Comparison of ENCODE assay signal across 1 cellular context in the genomic region with DNA sequence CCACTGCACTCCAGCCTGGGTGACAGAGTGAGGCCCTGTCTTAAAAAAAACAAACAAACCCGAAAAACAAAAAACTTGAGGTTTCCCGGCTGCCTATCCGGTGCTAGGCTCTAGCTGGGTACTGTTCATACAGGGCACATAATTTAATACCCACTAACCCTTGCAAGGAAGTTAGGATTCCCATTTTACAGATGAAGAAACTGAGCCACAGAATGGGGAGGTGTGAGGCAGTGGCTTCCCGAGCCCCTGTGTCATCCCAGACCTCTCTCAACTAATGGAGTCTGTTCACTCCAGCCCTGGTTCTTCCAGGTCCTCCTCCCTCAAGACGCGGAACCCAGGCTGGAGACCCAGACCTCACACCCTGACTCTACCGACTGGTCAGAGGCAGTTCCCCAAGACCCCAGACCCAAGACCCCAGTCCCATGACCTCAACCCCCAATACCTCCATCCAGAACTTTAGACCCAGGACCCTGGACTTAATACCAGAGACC.
TF ChIP-seq lines count a peak whose summit lies in the region.

No MANE protein-coding gene starts in this region.

TF ChIP-seq in H1, 55 proteins besides CTCF, POLR2A, EP300 and RAD21:
- TF ChIP-seq POLR2AphosphoS5 (IDR thresholded peaks at IDR 0.05; ENCODE audit: low read depth, low read length), result no peak
- no peak for TF ChIP-seq SP4 (IDR thresholded peaks at IDR 0.05; ENCODE audit: low read length)
- TF ChIP-seq GABPA (IDR thresholded peaks at IDR 0.05; ENCODE audit: borderline replicate concordance, insufficient read depth, low read length), result no peak
- peak; percentile 76; the same call in 1 of the 2 replicates for TF ChIP-seq KDM1A (IDR thresholded peaks at IDR 0.05; ENCODE audit: borderline replicate concordance, low read length)
- TF ChIP-seq SUZ12 (IDR thresholded peaks at IDR 0.05; ENCODE audit: low read length), result no peak
- TF ChIP-seq HDAC6 (IDR thresholded peaks at IDR 0.05; ENCODE audit: low read depth, low read length), result no peak
